ENCODE assay signal across 10 cellular contexts in genomic region chr1:207645632-207646081, GRCh38. TPM values are rescaled to one million over a fixed set of nuclear protein-coding genes. Genes with fewer than 3 reads are reported as not detected.
DNase-seq lines count a peak whose midpoint lies in the region; ATAC-seq, FAIRE-seq and TF ChIP-seq lines count a peak whose summit lies in the region.
"Had no signal": no experiment of that assay in that cellular context is flagged by ENCODE, and none has a peak within 500 bp of the region (broad histone marks: within the 10 kb centered on the region; RNA-seq: fewer than 3 reads in every experiment).

No MANE protein-coding gene starts in this region.

- peak overlapping the region; percentile 71 for H3K4me3 Mint-ChIP-seq in activated T-cell treated with anti-CD3 and anti-CD28 coated beads, Interleukin-2, amount 50 U/mL, for 4 hours
- no peak overlapping the region for H3K4me3 Mint-ChIP-seq in astrocyte (ENCODE audit: unreplicated experiment)

- H3K9ac ChIP-seq in astrocyte (ENCODE audit: low read length), result no peak overlapping the region

- H3K27ac ChIP-seq in astrocyte (ENCODE audit: low read depth, low read length) (no peak overlapping the region), suprapubic skin (no peak overlapping the region)
- H3K27ac ChIP-seq: epithelial cell of prostate had no signal

- no peak for FAIRE-seq in astrocyte (lab: Jason Lieb, UNC)

- H3K27ac Mint-ChIP-seq in astrocyte (ENCODE audit: unreplicated experiment), result no peak overlapping the region

- H3K27me3 Mint-ChIP-seq in activated T-cell treated with anti-CD3 and anti-CD28 coated beads, Interleukin-2, amount 50 U/mL, for 4 hours (ENCODE audit: low read depth), result peaks cover 23% of the 10 kb centered on the region
- H3K27me3 Mint-ChIP-seq in astrocyte (ENCODE audit: low read depth, unreplicated experiment), result peaks cover 28% of the 10 kb centered on the region

- no peaks in the 10 kb centered on the region for H3K36me3 Mint-ChIP-seq in activated T-cell treated with anti-CD3 and anti-CD28 coated beads, Interleukin-2, amount 50 U/mL, for 4 hours (ENCODE audit: insufficient read depth)
- H3K36me3 Mint-ChIP-seq in astrocyte (ENCODE audit: low read depth, unreplicated experiment), result no peaks in the 10 kb centered on the region

- H3K36me3 ChIP-seq in astrocyte (ENCODE audit: insufficient read depth, low read length), result no peaks in the 10 kb centered on the region
- no peaks in the 10 kb centered on the region for H3K36me3 ChIP-seq in suprapubic skin

- ATAC-seq in activated T-cell treated with anti-CD3 and anti-CD28 coated beads, Interleukin-2, amount 50 U/mL, for 4 hours, result no peak
- peak; percentile 30 for ATAC-seq in left lobe of liver
- no peak for ATAC-seq in GM18870 (IDR thresholded peaks at IDR 0.05; ENCODE audit: unreplicated experiment)
- no peak for ATAC-seq in HG03108 (IDR thresholded peaks at IDR 0.05; ENCODE audit: unreplicated experiment)

- H3K9me3 ChIP-seq in astrocyte (ENCODE audit: insufficient read depth, low read depth, low read length), result no peaks in the 10 kb centered on the region
- H3K9me3 ChIP-seq in suprapubic skin, result no peaks in the 10 kb centered on the region

- peak overlapping the region; percentile 81 for H2AFZ ChIP-seq in astrocyte (ENCODE audit: low read depth, low read length)

- peak overlapping the region; percentile 86 for H3K4me2 ChIP-seq in astrocyte (ENCODE audit: low read length)

- H3K4me3 ChIP-seq in astrocyte (ENCODE audit: insufficient read depth, low read depth, low read length), result peak overlapping the region; percentile 65
- H3K4me3 ChIP-seq in suprapubic skin, result peak overlapping the region; percentile 50

- no peaks in the 10 kb centered on the region for H3K79me2 ChIP-seq in astrocyte (ENCODE audit: insufficient read depth, low read length)

- H4K20me1 ChIP-seq in astrocyte (ENCODE audit: insufficient read depth, low read length), result no peaks in the 10 kb centered on the region

- no peak for TF ChIP-seq POLR2A in suprapubic skin (IDR thresholded peaks at IDR 0.05)

- H3K4me1 ChIP-seq in astrocyte (ENCODE audit: insufficient read depth, low read length) (peaks cover 10% of the 10 kb centered on the region), suprapubic skin (peaks cover 7% of the 10 kb centered on the region)

- H3K9me3 Mint-ChIP-seq in activated T-cell treated with anti-CD3 and anti-CD28 coated beads, Interleukin-2, amount 50 U/mL, for 4 hours, result no peaks in the 10 kb centered on the region
- H3K9me3 Mint-ChIP-seq in astrocyte (ENCODE audit: unreplicated experiment), result peaks cover 3% of the 10 kb centered on the region

- no peak for DNase-seq in activated T-cell treated with anti-CD3 and anti-CD28 coated beads, Interleukin-2, amount 50 U/mL, for 4 hours
- no peak for DNase-seq in activated T-cell treated with anti-CD3 and anti-CD28 coated beads, Interleukin-2, amount 50 U/mL, for 48 hours
- DNase-seq in astrocyte (ENCODE audit: low read depth) (no peak), left lobe of liver (ENCODE audit: low spot score) (no peak), suprapubic skin (ENCODE audit: low spot score in 2 of 2) (no peak)
- no peak for DNase-seq in effector CD8-positive, alpha-beta T cell (lab: John Stamatoyannopoulos, UW)
- DNase-seq: RPMI8226 had no signal

- peaks cover 6% of the 10 kb centered on the region for H3K4me1 Mint-ChIP-seq in activated T-cell treated with anti-CD3 and anti-CD28 coated beads, Interleukin-2, amount 50 U/mL, for 4 hours (ENCODE audit: low read depth)
- no peaks in the 10 kb centered on the region for H3K4me1 Mint-ChIP-seq in astrocyte (ENCODE audit: low read depth, unreplicated experiment)

- TF ChIP-seq CTCF in astrocyte (IDR thresholded peaks at IDR 0.05; ENCODE audit: insufficient read depth, low read depth, low read length), result no peak
- TF ChIP-seq CTCF in suprapubic skin (IDR thresholded peaks at IDR 0.05), result no peak

- peaks cover 12% of the 10 kb centered on the region for H3K27me3 ChIP-seq in astrocyte (ENCODE audit: insufficient read depth, low read length)
- peaks cover 4% of the 10 kb centered on the region for H3K27me3 ChIP-seq in suprapubic skin

- 93% methylated on average over 2 of the region's 17 CpGs for WGBS in suprapubic skin

- TF ChIP-seq EP300 in suprapubic skin (IDR thresholded peaks at IDR 0.05), result no peak

RNA-seq across cellular contexts. Expression of gene CR1L, which starts 0.7 kb away (rescaled TPM):
- not detected for total RNA-seq in activated T-cell treated with anti-CD3 and anti-CD28 coated beads, Interleukin-2, amount 50 U/mL, for 4 hours
- total RNA-seq in astrocyte (not detected in 2 replicates), left lobe of liver (0.43 TPM), suprapubic skin (not detected)
